ENCODE assay signal across 12 cellular contexts in the genomic region with DNA sequence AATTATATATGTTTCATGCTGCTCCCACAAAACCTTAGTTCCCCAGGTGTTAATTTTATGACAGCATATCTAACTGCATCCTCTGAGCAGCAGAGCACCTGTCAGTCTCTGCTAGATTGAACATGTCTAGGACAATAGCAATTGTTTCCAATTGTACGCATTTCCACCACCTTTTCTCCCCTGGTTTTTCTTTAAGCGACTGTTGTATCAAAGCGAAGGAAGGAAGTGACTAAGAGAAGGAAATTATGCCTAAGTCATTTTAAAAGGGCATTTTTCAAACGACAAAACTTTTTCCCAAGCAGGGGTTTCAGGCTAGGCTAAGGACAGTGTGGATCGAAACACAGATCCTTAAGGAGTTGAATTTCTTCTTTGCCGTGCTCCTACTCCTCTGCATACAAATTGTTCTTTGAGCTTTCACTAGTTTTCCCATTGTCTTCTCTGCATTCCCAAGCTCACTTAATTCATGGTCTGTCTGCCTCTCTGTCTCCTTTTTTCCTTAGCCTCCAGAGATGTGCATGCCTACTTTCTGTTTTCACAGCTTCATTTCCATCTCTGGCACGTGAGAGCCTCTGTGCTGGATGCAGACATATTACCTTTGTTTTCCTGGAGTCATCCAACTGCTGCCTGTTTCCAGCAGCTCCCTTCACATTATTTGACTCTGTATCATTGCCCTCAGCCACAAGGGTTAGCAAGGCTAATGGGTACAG. TPM values are rescaled to one million over a fixed set of nuclear protein-coding genes. Genes with fewer than 3 reads are reported as not detected.
DNase-seq lines count a peak whose midpoint lies in the region; TF ChIP-seq lines count a peak whose summit lies in the region.
"Had no signal": no experiment of that assay in that cellular context is flagged by ENCODE, and none has a peak within 500 bp of the region (broad histone marks: within the 10 kb centered on the region; RNA-seq: fewer than 3 reads in every experiment).

No MANE protein-coding gene starts in this region.

- peak overlapping the region; percentile 84 for H3K27ac Mint-ChIP-seq in chondrocyte (ENCODE audit: unreplicated experiment)
- peak overlapping the region; percentile 7 for H3K27ac Mint-ChIP-seq in neural progenitor cell

- DNase-seq in NCI-H2227 (lab: John Stamatoyannopoulos, UW; ENCODE audit: unreplicated experiment): peak; percentile 1
- no peak for DNase-seq in NCI-H2227 treated with DMSO at 0.1 percent for 48 hours (lab: John Stamatoyannopoulos, UW)
- DNase-seq in chondrocyte (ENCODE audit: low spot score): no peak
- DNase-seq in neural progenitor cell (ENCODE audit: low spot score): peak; percentile 41
- DNase-seq in SIG-M5 treated with dmso at 0.1 percent for 504 hours (lab: John Stamatoyannopoulos, UW; ENCODE audit: unreplicated experiment): no peak
- DNase-seq in NCI-H187 treated with DMSO at 0.1 percent for 48 hours (lab: John Stamatoyannopoulos, UW): no peak
- no peak for DNase-seq in tibial artery
- DNase-seq: ACHN; activated T-cell treated with anti-CD3 and anti-CD28 coated beads, Interleukin-2, amount 50 U/mL, for 1 hour; cortex of kidney; spleen had no signal

- H3K4me3 Mint-ChIP-seq in chondrocyte (ENCODE audit: unreplicated experiment): no peak overlapping the region
- no peak overlapping the region for H3K4me3 Mint-ChIP-seq in neural progenitor cell

- no peaks in the 10 kb centered on the region for H3K9me2 ChIP-seq in Loucy (replicated peaks; ENCODE audit: low read depth, low read length)

- H3K27me3 ChIP-seq in Loucy (ENCODE audit: insufficient read depth, low read length, poor library complexity, severe bottlenecking): no peaks in the 10 kb centered on the region
- H3K27me3 ChIP-seq in neural progenitor cell: no peaks in the 10 kb centered on the region
- no peaks in the 10 kb centered on the region for H3K27me3 ChIP-seq in tibial artery
- H3K27me3 ChIP-seq: spleen had no signal

- H3K4me3 ChIP-seq in Loucy (ENCODE audit: low read length, poor library complexity, severe bottlenecking) (no peak overlapping the region), neural progenitor cell (peak overlapping the region; percentile 3), tibial artery (no peak overlapping the region)
- H3K4me3 ChIP-seq: spleen had no signal

- no peaks in the 10 kb centered on the region for H3F3A ChIP-seq in Loucy (ENCODE audit: low read depth)
- H3F3A ChIP-seq in neural progenitor cell (ENCODE audit: low read depth): peaks cover 16% of the 10 kb centered on the region

- H3K36me3 Mint-ChIP-seq in chondrocyte (ENCODE audit: low read depth) (no peaks in the 10 kb centered on the region), neural progenitor cell (no peaks in the 10 kb centered on the region)

- H3K9ac ChIP-seq in Loucy (ENCODE audit: low read depth, low read length, poor library complexity, severe bottlenecking) (peak overlapping the region; percentile 17), neural progenitor cell (no peak overlapping the region)

- H2AFZ ChIP-seq in Loucy (ENCODE audit: low read length): no peak overlapping the region
- peak overlapping the region; percentile 59 for H2AFZ ChIP-seq in neural progenitor cell (replicated peaks)

- no peak for TF ChIP-seq CTCF in Loucy (conservative IDR thresholded peaks at IDR 0.05; ENCODE audit: low read length)
- TF ChIP-seq CTCF in chondrocyte (IDR thresholded peaks at IDR 0.05): no peak
- TF ChIP-seq CTCF in neural progenitor cell (IDR thresholded peaks at IDR 0.05): no peak
- no peak for TF ChIP-seq CTCF in tibial artery (IDR thresholded peaks at IDR 0.05)

- intact Hi-C loops in tibial artery (cut with DNase I; ENCODE audit: low total_unique reads): loop anchor here (5.0 kb wide), 2 partner anchors 389 to 596 kb away; no protein-coding TSS in a partner anchor

- no peaks in the 10 kb centered on the region for H3K79me2 ChIP-seq in Loucy (ENCODE audit: insufficient read depth, low read length)
- H3K79me2 ChIP-seq in neural progenitor cell (ENCODE audit: low read depth): no peaks in the 10 kb centered on the region

- H3K4me1 Mint-ChIP-seq in chondrocyte (ENCODE audit: low read depth) (peaks cover 36% of the 10 kb centered on the region), neural progenitor cell (peaks cover 26% of the 10 kb centered on the region)

- H3K36me3 ChIP-seq in Loucy (ENCODE audit: insufficient read depth, low read length): no peaks in the 10 kb centered on the region
- no peaks in the 10 kb centered on the region for H3K36me3 ChIP-seq in neural progenitor cell
- no peaks in the 10 kb centered on the region for H3K36me3 ChIP-seq in tibial artery
- H3K36me3 ChIP-seq: spleen had no signal

- H3K4me2 ChIP-seq in Loucy (ENCODE audit: low read depth, low read length, poor library complexity, severe bottlenecking): peak overlapping the region; percentile 71
- peak overlapping the region; percentile 46 for H3K4me2 ChIP-seq in neural progenitor cell

- H3K9me3 Mint-ChIP-seq in chondrocyte (ENCODE audit: low read depth): peaks cover 3% of the 10 kb centered on the region
- peaks cover 7% of the 10 kb centered on the region for H3K9me3 Mint-ChIP-seq in neural progenitor cell

- H3K27ac ChIP-seq in neural progenitor cell (no peak overlapping the region), tibial artery (no peak overlapping the region)

- H4K20me1 ChIP-seq in Loucy (ENCODE audit: insufficient read depth, low read length, poor library complexity, severe bottlenecking) (no peaks in the 10 kb centered on the region), neural progenitor cell (ENCODE audit: low read depth) (no peaks in the 10 kb centered on the region)

- H3K9me3 ChIP-seq in Loucy (ENCODE audit: insufficient read depth, low read depth, low read length) (no peaks in the 10 kb centered on the region), neural progenitor cell (ENCODE audit: low read depth) (no peaks in the 10 kb centered on the region), tibial artery (no peaks in the 10 kb centered on the region)
- H3K9me3 ChIP-seq: spleen had no signal

- H3K27me3 Mint-ChIP-seq in chondrocyte (ENCODE audit: low read depth) (no peaks in the 10 kb centered on the region), neural progenitor cell (ENCODE audit: insufficient read depth, low read depth) (peaks cover 3% of the 10 kb centered on the region)

- peaks cover 16% of the 10 kb centered on the region for H3K4me1 ChIP-seq in Loucy (ENCODE audit: insufficient read depth, low read length, poor library complexity, severe bottlenecking)
- peaks cover 33% of the 10 kb centered on the region for H3K4me1 ChIP-seq in neural progenitor cell
- H3K4me1 ChIP-seq in tibial artery: peaks cover 0 to 13% (median 4%) of the 10 kb centered on the region in 4 donors

RNA-seq across cellular contexts. Expression of a gene that starts 39.4 kb away (rescaled TPM):
- total RNA-seq in chondrocyte: 47.7 to 70.9 TPM (median 69.6 TPM) in 3 replicates
- 101 and 157 TPM in 2 replicates for total RNA-seq in neural progenitor cell (ENCODE audit: low replicate concordance)

Comparison
In these comparisons a context has a peak if more than half of its experiments do, and no peak if none do; other contexts are left out.
1. DNase-seq: peak in NCI-H2227 (single experiment) and neural progenitor cell (single experiment); none in NCI-H2227 treated with DMSO at 0.1 percent for 48 hours (single experiment), chondrocyte (single experiment), SIG-M5 treated with dmso at 0.1 percent for 504 hours (single experiment), NCI-H187 treated with DMSO at 0.1 percent for 48 hours (single experiment) and tibial artery (0 of 2).